Comparison of ENCODE assay signal across 1 cellular context in genomic region chr22:50318698-50319411, GRCh38.
A peak's percentile ranks its signal among the peaks of the same experiment; 100 is the strongest.
TF ChIP-seq lines count a peak whose summit lies in the region.

No MANE protein-coding gene starts in this region.

TF ChIP-seq in K562, 482 proteins besides CTCF, POLR2A, EP300 and RAD21 (continued from another document and continues in another):
- TF ChIP-seq PRDM10 (IDR thresholded peaks at IDR 0.05; ENCODE audit: partially characterized antibody) (peak; percentile 28), GATA2 (CRISPR knock-in tag; IDR thresholded peaks at IDR 0.05) (peak; percentile 70; the same call in 1 of the 2 replicates), STAT5A (IDR thresholded peaks at IDR 0.05; ENCODE audit: borderline replicate concordance, low read length) (peak; percentile 23; the same call in 1 of the 2 replicates), KDM1A (IDR thresholded peaks at IDR 0.05) (0 out of 4 replicates have a peak, but pooled peaks of 1 of the 2 experiments have one; percentile 17), VEZF1 (CRISPR knock-in tag; IDR thresholded peaks at IDR 0.05) (peak; percentile 59), TCF3 (CRISPR knock-in tag; IDR thresholded peaks at IDR 0.05) (peak; percentile 88), DPF2 (IDR thresholded peaks at IDR 0.05) (peak; percentile 87), ZFX (CRISPR knock-in tag; IDR thresholded peaks at IDR 0.05) (0 out of 2 replicates have a peak, but pooled peaks have one; percentile 33), CBFA2T3 (IDR thresholded peaks at IDR 0.05) (peak; percentile 91), ZNF589 (CRISPR knock-in tag; IDR thresholded peaks at IDR 0.05; ENCODE audit: low read depth) (0 out of 2 replicates have a peak, but pooled peaks have one; percentile 49), CREB1 (IDR thresholded peaks at IDR 0.05) (peak; percentile 47; the same call in 1 of the 2 replicates), CREB1 (CRISPR knock-in tag; IDR thresholded peaks at IDR 0.05) (peak; percentile 51; the same call in 1 of the 2 replicates), TAF15 (IDR thresholded peaks at IDR 0.05; ENCODE audit: low read depth, low read length) (no peak), MYBL2 (IDR thresholded peaks at IDR 0.05; ENCODE audit: low read depth) (no peak), MYBL2 (CRISPR knock-in tag; IDR thresholded peaks at IDR 0.05; ENCODE audit: borderline replicate concordance) (no peak), TCF7 (IDR thresholded peaks at IDR 0.05; ENCODE audit: borderline replicate concordance) (0 out of 2 replicates have a peak, but pooled peaks have one; percentile 29), NRF1 (conservative IDR thresholded peaks at IDR 0.05 in 1 of 2, IDR thresholded peaks at IDR 0.05 in 1 of 2) (0 out of 4 replicates have a peak, but pooled peaks have one; percentile 17 to 20), ARID1B (IDR thresholded peaks at IDR 0.05) (peak; percentile 91), CTBP1 (IDR thresholded peaks at IDR 0.05; ENCODE audit: borderline replicate concordance) (peak; percentile 72; the same call in 1 of the 2 replicates), NFIC (IDR thresholded peaks at IDR 0.05) (peak; percentile 58), NKRF (IDR thresholded peaks at IDR 0.05; ENCODE audit: borderline replicate concordance) (0 out of 2 replicates have a peak, but pooled peaks have one; percentile 10), CREM (IDR thresholded peaks at IDR 0.05; ENCODE audit: low read depth) (peak; percentile 87), KLF6 (CRISPR knock-in tag; IDR thresholded peaks at IDR 0.05; ENCODE audit: borderline replicate concordance) (no peak), FOXK2 (conservative IDR thresholded peaks at IDR 0.05 in 1 of 2, IDR thresholded peaks at IDR 0.05 in 1 of 2; ENCODE audit: low read depth in 2 of 2) (0 out of 4 replicates have a peak, but pooled peaks of 1 of the 2 experiments have one; percentile 39), MYC (IDR thresholded peaks at IDR 0.05; ENCODE audit: low read depth, low read length) (0 out of 2 replicates have a peak, but pooled peaks have one; percentile 16), MYC (CRISPR knock-in tag; IDR thresholded peaks at IDR 0.05; ENCODE audit: borderline replicate concordance, low read depth) (no peak), CEBPG (CRISPR knock-in tag; IDR thresholded peaks at IDR 0.05) (no peak), CEBPG (tag; conservative IDR thresholded peaks at IDR 0.05 in 1 of 2, IDR thresholded peaks at IDR 0.05 in 1 of 2) (no peak), HMGN3 (IDR thresholded peaks at IDR 0.05; ENCODE audit: borderline replicate concordance, extremely low read depth, insufficient read length, low read depth, low read length) (peak; percentile 67), ARHGAP35 (IDR thresholded peaks at IDR 0.05; ENCODE audit: partially characterized antibody) (no peak), TRIM24 (IDR thresholded peaks at IDR 0.05) (peak in 1 of 2 experiments; percentile 39; a peak in 1 of 4 replicates), FOXM1 (IDR thresholded peaks at IDR 0.05; ENCODE audit: low read depth) (no peak), FOXM1 (CRISPR knock-in tag; IDR thresholded peaks at IDR 0.05; ENCODE audit: low read depth) (no peak)
- TF ChIP-seq, protein P1, sequence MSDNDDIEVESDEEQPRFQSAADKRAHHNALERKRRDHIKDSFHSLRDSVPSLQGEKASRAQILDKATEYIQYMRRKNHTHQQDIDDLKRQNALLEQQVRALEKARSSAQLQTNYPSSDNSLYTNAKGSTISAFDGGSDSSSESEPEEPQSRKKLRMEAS (CRISPR knock-in tag; IDR thresholded peaks at IDR 0.05) = peak; percentile 77
- TF ChIP-seq, protein P2, sequence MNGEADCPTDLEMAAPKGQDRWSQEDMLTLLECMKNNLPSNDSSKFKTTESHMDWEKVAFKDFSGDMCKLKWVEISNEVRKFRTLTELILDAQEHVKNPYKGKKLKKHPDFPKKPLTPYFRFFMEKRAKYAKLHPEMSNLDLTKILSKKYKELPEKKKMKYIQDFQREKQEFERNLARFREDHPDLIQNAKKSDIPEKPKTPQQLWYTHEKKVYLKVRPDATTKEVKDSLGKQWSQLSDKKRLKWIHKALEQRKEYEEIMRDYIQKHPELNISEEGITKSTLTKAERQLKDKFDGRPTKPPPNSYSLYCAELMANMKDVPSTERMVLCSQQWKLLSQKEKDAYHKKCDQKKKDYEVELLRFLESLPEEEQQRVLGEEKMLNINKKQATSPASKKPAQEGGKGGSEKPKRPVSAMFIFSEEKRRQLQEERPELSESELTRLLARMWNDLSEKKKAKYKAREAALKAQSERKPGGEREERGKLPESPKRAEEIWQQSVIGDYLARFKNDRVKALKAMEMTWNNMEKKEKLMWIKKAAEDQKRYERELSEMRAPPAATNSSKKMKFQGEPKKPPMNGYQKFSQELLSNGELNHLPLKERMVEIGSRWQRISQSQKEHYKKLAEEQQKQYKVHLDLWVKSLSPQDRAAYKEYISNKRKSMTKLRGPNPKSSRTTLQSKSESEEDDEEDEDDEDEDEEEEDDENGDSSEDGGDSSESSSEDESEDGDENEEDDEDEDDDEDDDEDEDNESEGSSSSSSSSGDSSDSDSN (IDR thresholded peaks at IDR 0.05; ENCODE audit: borderline replicate concordance in 1 of 2, low read depth in 2 of 2, low read length in 2 of 2) = 0 out of 4 replicates have a peak, but pooled peaks of 1 of the 2 experiments have one; percentile 46
- TF ChIP-seq, protein P3, sequence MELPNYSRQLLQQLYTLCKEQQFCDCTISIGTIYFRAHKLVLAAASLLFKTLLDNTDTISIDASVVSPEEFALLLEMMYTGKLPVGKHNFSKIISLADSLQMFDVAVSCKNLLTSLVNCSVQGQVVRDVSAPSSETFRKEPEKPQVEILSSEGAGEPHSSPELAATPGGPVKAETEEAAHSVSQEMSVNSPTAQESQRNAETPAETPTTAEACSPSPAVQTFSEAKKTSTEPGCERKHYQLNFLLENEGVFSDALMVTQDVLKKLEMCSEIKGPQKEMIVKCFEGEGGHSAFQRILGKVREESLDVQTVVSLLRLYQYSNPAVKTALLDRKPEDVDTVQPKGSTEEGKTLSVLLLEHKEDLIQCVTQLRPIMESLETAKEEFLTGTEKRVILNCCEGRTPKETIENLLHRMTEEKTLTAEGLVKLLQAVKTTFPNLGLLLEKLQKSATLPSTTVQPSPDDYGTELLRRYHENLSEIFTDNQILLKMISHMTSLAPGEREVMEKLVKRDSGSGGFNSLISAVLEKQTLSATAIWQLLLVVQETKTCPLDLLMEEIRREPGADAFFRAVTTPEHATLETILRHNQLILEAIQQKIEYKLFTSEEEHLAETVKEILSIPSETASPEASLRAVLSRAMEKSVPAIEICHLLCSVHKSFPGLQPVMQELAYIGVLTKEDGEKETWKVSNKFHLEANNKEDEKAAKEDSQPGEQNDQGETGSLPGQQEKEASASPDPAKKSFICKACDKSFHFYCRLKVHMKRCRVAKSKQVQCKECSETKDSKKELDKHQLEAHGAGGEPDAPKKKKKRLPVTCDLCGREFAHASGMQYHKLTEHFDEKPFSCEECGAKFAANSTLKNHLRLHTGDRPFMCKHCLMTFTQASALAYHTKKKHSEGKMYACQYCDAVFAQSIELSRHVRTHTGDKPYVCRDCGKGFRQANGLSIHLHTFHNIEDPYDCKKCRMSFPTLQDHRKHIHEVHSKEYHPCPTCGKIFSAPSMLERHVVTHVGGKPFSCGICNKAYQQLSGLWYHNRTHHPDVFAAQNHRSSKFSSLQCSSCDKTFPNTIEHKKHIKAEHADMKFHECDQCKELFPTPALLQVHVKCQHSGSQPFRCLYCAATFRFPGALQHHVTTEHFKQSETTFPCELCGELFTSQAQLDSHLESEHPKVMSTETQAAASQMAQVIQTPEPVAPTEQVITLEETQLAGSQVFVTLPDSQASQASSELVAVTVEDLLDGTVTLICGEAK (IDR thresholded peaks at IDR 0.05) = 0 out of 2 replicates have a peak, but pooled peaks have one; percentile 34
- TF ChIP-seq, protein P3 (CRISPR knock-in tag; IDR thresholded peaks at IDR 0.05) = no peak
- TF ChIP-seq, protein P4, sequence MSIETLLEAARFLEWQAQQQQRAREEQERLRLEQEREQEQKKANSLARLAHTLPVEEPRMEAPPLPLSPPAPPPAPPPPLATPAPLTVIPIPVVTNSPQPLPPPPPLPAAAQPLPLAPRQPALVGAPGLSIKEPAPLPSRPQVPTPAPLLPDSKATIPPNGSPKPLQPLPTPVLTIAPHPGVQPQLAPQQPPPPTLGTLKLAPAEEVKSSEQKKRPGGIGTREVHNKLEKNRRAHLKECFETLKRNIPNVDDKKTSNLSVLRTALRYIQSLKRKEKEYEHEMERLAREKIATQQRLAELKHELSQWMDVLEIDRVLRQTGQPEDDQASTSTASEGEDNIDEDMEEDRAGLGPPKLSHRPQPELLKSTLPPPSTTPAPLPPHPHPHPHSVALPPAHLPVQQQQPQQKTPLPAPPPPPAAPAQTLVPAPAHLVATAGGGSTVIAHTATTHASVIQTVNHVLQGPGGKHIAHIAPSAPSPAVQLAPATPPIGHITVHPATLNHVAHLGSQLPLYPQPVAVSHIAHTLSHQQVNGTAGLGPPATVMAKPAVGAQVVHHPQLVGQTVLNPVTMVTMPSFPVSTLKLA (conservative IDR thresholded peaks at IDR 0.05) = peak in 1 of 2 experiments; percentile 67; a peak in 2 of 4 replicates
